Comparison of ENCODE assay signal across 23 cellular contexts in the genomic region with DNA sequence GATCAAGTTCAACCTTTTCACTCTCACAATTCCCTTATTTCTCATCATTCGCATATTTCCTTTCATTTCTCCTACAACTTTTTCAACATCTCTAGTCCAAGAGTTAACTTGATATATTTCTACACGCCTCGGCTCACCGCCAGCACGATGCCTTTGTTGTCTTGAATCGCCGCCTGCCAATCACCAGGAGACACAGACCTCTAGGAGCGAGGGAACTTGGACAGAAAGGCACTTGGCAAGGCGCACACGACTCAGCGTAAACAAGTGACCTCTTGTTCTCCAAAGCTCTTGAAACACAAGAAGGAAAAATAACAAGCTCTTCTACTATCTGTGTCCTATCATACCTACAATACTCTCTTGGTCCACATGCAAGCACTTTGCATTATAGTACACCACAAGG. TPM values are rescaled to one million over a fixed set of nuclear protein-coding genes. Genes with fewer than 3 reads are reported as not detected.
A peak's percentile ranks its signal among the peaks of the same experiment; 100 is the strongest.
DNase-seq lines count a peak whose midpoint lies in the region; TF ChIP-seq lines count a peak whose summit lies in the region.
"Had no signal": no experiment of that assay in that cellular context is flagged by ENCODE, and none has a peak within 500 bp of the region (broad histone marks: within the 10 kb centered on the region; RNA-seq: fewer than 3 reads in every experiment).

No MANE protein-coding gene starts in this region.

- TF ChIP-seq CTCF in SK-N-SH (IDR thresholded peaks at IDR 0.05), result no peak

- no peak overlapping the region for H2AFZ ChIP-seq in SK-N-SH (ENCODE audit: low read depth)

- no peak for TF ChIP-seq RAD21 in SK-N-SH (IDR thresholded peaks at IDR 0.05; ENCODE audit: low read length)

- H3K9me2 ChIP-seq in SK-N-SH, result no peaks in the 10 kb centered on the region

- POLR2A ChIA-PET in SK-N-SH (lab: Yijun Ruan, JAX), result interaction anchor here (1.2 kb wide), 1 partner anchor 27 kb away, joined by 6 read pairs; a partner anchor contains a TSS

- no peak overlapping the region for H3K27ac ChIP-seq in SK-N-SH (ENCODE audit: low read depth in 2 of 2, low read length in 1 of 2)
- H3K27ac ChIP-seq: 22Rv1, left lung, neutrophil, transverse colon had no signal

- H3F3A ChIP-seq in SK-N-SH (replicated peaks; ENCODE audit: insufficient read depth), result peaks cover 7% of the 10 kb centered on the region

- 50% methylated on average over 11 of the region's 11 CpGs for WGBS in SK-N-SH (ENCODE audit: low lambda C conversion rate)

- no peaks in the 10 kb centered on the region for H4K20me1 ChIP-seq in SK-N-SH (ENCODE audit: insufficient read depth)

- no peaks in the 10 kb centered on the region for H3K9me3 ChIP-seq in SK-N-SH
- H3K9me3 ChIP-seq: left lung, neutrophil, transverse colon had no signal

- no peaks in the 10 kb centered on the region for H3K36me3 ChIP-seq in SK-N-SH (replicated peaks in 1 of 2; ENCODE audit: control insufficient read depth in 1 of 2, insufficient read depth in 2 of 2, low read length in 1 of 2)
- H3K36me3 ChIP-seq: left lung, neutrophil, transverse colon had no signal

- H3K79me2 ChIP-seq in SK-N-SH (ENCODE audit: insufficient read depth), result no peaks in the 10 kb centered on the region

- no peak overlapping the region for H3K4me2 ChIP-seq in SK-N-SH

- in situ Hi-C loops in SK-MEL-5 (cut with HindIII; ENCODE audit: low pct_unique_long_range_greater_than_20kb, low sequenced_read_pairs), result no loop called here

- peaks cover 0 to 4% of the 10 kb centered on the region in 2 experiments; a peak in 1 of 4 replicates for H3K4me1 ChIP-seq in SK-N-SH (ENCODE audit: control insufficient read depth in 1 of 2, insufficient read depth in 2 of 2, low read depth in 1 of 2, low read length in 1 of 2)
- H3K4me1 ChIP-seq: transverse colon had no signal

- no peaks in the 10 kb centered on the region; the same call in 1 of the 2 replicates for H3K27me3 ChIP-seq in SK-N-SH (ENCODE audit: insufficient read depth)
- H3K27me3 ChIP-seq: left lung, neutrophil, transverse colon had no signal

- no peak overlapping the region for H3K4me3 ChIP-seq in SK-N-SH (ENCODE audit: low read depth in 2 of 2, low read length in 1 of 2)
- H3K4me3 ChIP-seq: left lung, transverse colon had no signal

- CTCF ChIA-PET in SK-N-SH (lab: Yijun Ruan, JAX), result no interaction called here

- DNase-seq in DMS153 (lab: John Stamatoyannopoulos, UW) (peak; percentile 4), DMS153 treated with DMSO at 0.1 percent for 48 hours (lab: John Stamatoyannopoulos, UW; ENCODE audit: unreplicated experiment) (no peak), SK-MEL-5 (ENCODE audit: low read depth, low spot score) (peak; percentile 57), inferior parietal cortex (ENCODE audit: extremely low spot score) (peak; percentile 5), retina (peak; percentile 23), OCI-M2 (lab: John Stamatoyannopoulos, UW; ENCODE audit: unreplicated experiment) (no peak), SK-N-SH (no peak)
- no peak for DNase-seq in activated CD4-positive, alpha-beta T cell treated with anti-CD3 and anti-CD28 coated beads for 48 hours
- DNase-seq: activated CD8-positive, alpha-beta memory T cell treated with anti-CD3 and anti-CD28 coated beads for 24 hours; activated naive CD4-positive, alpha-beta T cell treated with Interleukin-2 at 50 U/mL for 16 hours; activated T-cell treated with anti-CD3 and anti-CD28 coated beads, Interleukin-2, amount 50 U/mL, for 24 hours; amniotic stem cell; GOT3; Kasumi-1; left lung; NCI-H1048; NCI-H1930; NCI-H526; stimulated activated CD4-positive, alpha-beta T cell treated with anti-CD3 and anti-CD28 coated beads, Interleukin-4, amount 100 ng/mL, for 24 hours; T1000; transverse colon had no signal

- TF ChIP-seq EP300 in SK-N-SH (IDR thresholded peaks at IDR 0.05; ENCODE audit: borderline replicate concordance in 1 of 2, low read depth in 1 of 2, low read length in 1 of 2), result no peak

- no peak overlapping the region for H3K9ac ChIP-seq in SK-N-SH

TF ChIP-seq in SK-N-SH, 30 proteins besides CTCF, POLR2A, EP300 and RAD21:
- TF ChIP-seq POLR2AphosphoS5 (IDR thresholded peaks at IDR 0.05; ENCODE audit: low read depth, low read length) (no peak), TAF1 (IDR thresholded peaks at IDR 0.05; ENCODE audit: borderline replicate concordance, low read depth, low read length) (no peak), SMC3 (IDR thresholded peaks at IDR 0.05; ENCODE audit: low read depth, low read length) (no peak)
- TF ChIP-seq, protein P1, sequence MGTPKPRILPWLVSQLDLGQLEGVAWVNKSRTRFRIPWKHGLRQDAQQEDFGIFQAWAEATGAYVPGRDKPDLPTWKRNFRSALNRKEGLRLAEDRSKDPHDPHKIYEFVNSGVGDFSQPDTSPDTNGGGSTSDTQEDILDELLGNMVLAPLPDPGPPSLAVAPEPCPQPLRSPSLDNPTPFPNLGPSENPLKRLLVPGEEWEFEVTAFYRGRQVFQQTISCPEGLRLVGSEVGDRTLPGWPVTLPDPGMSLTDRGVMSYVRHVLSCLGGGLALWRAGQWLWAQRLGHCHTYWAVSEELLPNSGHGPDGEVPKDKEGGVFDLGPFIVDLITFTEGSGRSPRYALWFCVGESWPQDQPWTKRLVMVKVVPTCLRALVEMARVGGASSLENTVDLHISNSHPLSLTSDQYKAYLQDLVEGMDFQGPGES (IDR thresholded peaks at IDR 0.05; ENCODE audit: low read depth, low read length), result no peak
TF ChIP-seq in SK-N-SH: peak in this region for 0.

RNA-seq across cellular contexts. Expression of a gene that starts 27.1 kb away (rescaled TPM):
- 255 and 274 TPM in 2 replicates for total RNA-seq in SK-MEL-5 (2014; rRNA removed; shearing (Covaris generic))
- 184 and 229 TPM in 2 replicates for polyA plus RNA-seq in SK-MEL-5 (2015; cell fraction: cytosol; rRNA removed)
- polyA plus RNA-seq in SK-MEL-5 (2015; cell fraction: nucleus; rRNA removed), result 723 and 972 TPM in 2 replicates
- polyA plus RNA-seq in SK-N-SH (2012; rRNA removed), result 131 and 139 TPM in 2 replicates
- 153 and 154 TPM in 2 replicates for polyA plus RNA-seq in SK-N-SH (2012; cell fraction: cytosol; rRNA removed)
- polyA plus RNA-seq in SK-N-SH (2012; cell fraction: nucleus; rRNA removed), result 189 and 300 TPM in 2 replicates

Comparison
In these comparisons a context has a peak if more than half of its experiments do, and no peak if none do; other contexts are left out.
1. DNase-seq: peak in DMS153 (single experiment), SK-MEL-5 (single experiment), inferior parietal cortex (single experiment) and retina (single experiment); none in DMS153 treated with DMSO at 0.1 percent for 48 hours (single experiment), OCI-M2 (single experiment), SK-N-SH (single experiment) and activated CD4-positive, alpha-beta T cell treated with anti-CD3 and anti-CD28 coated beads for 48 hours (single experiment).